Comparison of ENCODE assay signal across 12 cellular contexts in genomic region chr14:87000071-87000470, GRCh38.
"Had no signal": no experiment of that assay in that cellular context is flagged by ENCODE, and none has a peak within 500 bp of the region (broad histone marks: within the 10 kb centered on the region; RNA-seq: fewer than 3 reads in every experiment).

No MANE protein-coding gene starts in this region.

- H3K27ac ChIP-seq: brain microvascular endothelial cell, thoracic aorta, upper lobe of right lung had no signal

- H3K27me3 ChIP-seq: brain microvascular endothelial cell, upper lobe of right lung had no signal

- ATAC-seq: activated CD4-positive, CD25-positive, alpha-beta regulatory T cell treated with anti-CD3 and anti-CD28 coated beads, Interleukin-2, amount 50 U/mL, for 24 hours; upper lobe of right lung had no signal

- H3K9me3 ChIP-seq: thoracic aorta, upper lobe of right lung had no signal

- H3K4me1 ChIP-seq: upper lobe of right lung had no signal

- H3K36me3 ChIP-seq: brain microvascular endothelial cell, thoracic aorta, upper lobe of right lung had no signal

- DNase-seq: activated naive CD8-positive, alpha-beta T cell treated with anti-CD3 and anti-CD28 coated beads, Interleukin-2, amount 10 ng/mL, durations not matched to agents 7 days and 5 days; brain microvascular endothelial cell; dermis blood vessel endothelial cell; islet precursor cell; naive B cell; retina; stimulated activated CD4-positive, alpha-beta T cell treated with anti-CD3 and anti-CD28 coated beads, Interleukin-12 subunit alpha, Interleukin-12 subunit beta, amount 100 ng/mL, for 4 hours; stimulated activated CD4-positive, alpha-beta T cell treated with anti-CD3 and anti-CD28 coated beads, Interleukin-2, amount 100 ng/mL, for 24 hours; upper lobe of right lung had no signal

- H3K4me3 ChIP-seq: lung, thoracic aorta, upper lobe of right lung had no signal
